1 cellular context compared by ENCODE assay signal in genomic region chr1:37474051-37474696, GRCh38.
A peak's percentile ranks its signal among the peaks of the same experiment; 100 is the strongest.
TF ChIP-seq lines count a peak whose summit lies in the region.

Gene ZC3H12A (plus strand): TSS chr1:37474580. CDS start chr1:37475497, 917 bp downstream.

TF ChIP-seq in GM12878, 131 proteins besides CTCF, POLR2A, EP300 and RAD21 (continued from another document and continues in another):
- TF ChIP-seq, protein P1, sequence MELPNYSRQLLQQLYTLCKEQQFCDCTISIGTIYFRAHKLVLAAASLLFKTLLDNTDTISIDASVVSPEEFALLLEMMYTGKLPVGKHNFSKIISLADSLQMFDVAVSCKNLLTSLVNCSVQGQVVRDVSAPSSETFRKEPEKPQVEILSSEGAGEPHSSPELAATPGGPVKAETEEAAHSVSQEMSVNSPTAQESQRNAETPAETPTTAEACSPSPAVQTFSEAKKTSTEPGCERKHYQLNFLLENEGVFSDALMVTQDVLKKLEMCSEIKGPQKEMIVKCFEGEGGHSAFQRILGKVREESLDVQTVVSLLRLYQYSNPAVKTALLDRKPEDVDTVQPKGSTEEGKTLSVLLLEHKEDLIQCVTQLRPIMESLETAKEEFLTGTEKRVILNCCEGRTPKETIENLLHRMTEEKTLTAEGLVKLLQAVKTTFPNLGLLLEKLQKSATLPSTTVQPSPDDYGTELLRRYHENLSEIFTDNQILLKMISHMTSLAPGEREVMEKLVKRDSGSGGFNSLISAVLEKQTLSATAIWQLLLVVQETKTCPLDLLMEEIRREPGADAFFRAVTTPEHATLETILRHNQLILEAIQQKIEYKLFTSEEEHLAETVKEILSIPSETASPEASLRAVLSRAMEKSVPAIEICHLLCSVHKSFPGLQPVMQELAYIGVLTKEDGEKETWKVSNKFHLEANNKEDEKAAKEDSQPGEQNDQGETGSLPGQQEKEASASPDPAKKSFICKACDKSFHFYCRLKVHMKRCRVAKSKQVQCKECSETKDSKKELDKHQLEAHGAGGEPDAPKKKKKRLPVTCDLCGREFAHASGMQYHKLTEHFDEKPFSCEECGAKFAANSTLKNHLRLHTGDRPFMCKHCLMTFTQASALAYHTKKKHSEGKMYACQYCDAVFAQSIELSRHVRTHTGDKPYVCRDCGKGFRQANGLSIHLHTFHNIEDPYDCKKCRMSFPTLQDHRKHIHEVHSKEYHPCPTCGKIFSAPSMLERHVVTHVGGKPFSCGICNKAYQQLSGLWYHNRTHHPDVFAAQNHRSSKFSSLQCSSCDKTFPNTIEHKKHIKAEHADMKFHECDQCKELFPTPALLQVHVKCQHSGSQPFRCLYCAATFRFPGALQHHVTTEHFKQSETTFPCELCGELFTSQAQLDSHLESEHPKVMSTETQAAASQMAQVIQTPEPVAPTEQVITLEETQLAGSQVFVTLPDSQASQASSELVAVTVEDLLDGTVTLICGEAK (IDR thresholded peaks at IDR 0.05; ENCODE audit: borderline replicate concordance) = no peak
- no peak for TF ChIP-seq ZZZ3 (IDR thresholded peaks at IDR 0.05; ENCODE audit: control insufficient read depth, insufficient read length, low read depth)
- no peak for TF ChIP-seq MYC (IDR thresholded peaks at IDR 0.05; ENCODE audit: insufficient read depth, insufficient read length, insufficient replicate concordance, low read length, severe bottlenecking)
- TF ChIP-seq NBN (IDR thresholded peaks at IDR 0.05) = 0 out of 2 replicates have a peak, but pooled peaks have one; percentile 13
- TF ChIP-seq CREM (IDR thresholded peaks at IDR 0.05; ENCODE audit: low read depth) = peak; percentile 23; the same call in 1 of the 2 replicates
- TF ChIP-seq, protein P2, sequence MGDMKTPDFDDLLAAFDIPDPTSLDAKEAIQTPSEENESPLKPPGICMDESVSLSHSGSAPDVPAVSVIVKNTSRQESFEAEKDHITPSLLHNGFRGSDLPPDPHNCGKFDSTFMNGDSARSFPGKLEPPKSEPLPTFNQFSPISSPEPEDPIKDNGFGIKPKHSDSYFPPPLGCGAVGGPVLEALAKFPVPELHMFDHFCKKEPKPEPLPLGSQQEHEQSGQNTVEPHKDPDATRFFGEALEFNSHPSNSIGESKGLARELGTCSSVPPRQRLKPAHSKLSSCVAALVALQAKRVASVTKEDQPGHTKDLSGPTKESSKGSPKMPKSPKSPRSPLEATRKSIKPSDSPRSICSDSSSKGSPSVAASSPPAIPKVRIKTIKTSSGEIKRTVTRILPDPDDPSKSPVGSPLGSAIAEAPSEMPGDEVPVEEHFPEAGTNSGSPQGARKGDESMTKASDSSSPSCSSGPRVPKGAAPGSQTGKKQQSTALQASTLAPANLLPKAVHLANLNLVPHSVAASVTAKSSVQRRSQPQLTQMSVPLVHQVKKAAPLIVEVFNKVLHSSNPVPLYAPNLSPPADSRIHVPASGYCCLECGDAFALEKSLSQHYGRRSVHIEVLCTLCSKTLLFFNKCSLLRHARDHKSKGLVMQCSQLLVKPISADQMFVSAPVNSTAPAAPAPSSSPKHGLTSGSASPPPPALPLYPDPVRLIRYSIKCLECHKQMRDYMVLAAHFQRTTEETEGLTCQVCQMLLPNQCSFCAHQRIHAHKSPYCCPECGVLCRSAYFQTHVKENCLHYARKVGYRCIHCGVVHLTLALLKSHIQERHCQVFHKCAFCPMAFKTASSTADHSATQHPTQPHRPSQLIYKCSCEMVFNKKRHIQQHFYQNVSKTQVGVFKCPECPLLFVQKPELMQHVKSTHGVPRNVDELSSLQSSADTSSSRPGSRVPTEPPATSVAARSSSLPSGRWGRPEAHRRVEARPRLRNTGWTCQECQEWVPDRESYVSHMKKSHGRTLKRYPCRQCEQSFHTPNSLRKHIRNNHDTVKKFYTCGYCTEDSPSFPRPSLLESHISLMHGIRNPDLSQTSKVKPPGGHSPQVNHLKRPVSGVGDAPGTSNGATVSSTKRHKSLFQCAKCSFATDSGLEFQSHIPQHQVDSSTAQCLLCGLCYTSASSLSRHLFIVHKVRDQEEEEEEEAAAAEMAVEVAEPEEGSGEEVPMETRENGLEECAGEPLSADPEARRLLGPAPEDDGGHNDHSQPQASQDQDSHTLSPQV (IDR thresholded peaks at IDR 0.05) = no peak
- TF ChIP-seq FOXK2 (IDR thresholded peaks at IDR 0.05) = no peak
- no peak for TF ChIP-seq PAX8 (IDR thresholded peaks at IDR 0.05)
- TF ChIP-seq NR2F1 (conservative IDR thresholded peaks at IDR 0.05) = 0 out of 2 replicates have a peak, but pooled peaks have one; percentile 48
- no peak for TF ChIP-seq IKZF2 (IDR thresholded peaks at IDR 0.05)
- no peak for TF ChIP-seq WRNIP1 (IDR thresholded peaks at IDR 0.05; ENCODE audit: borderline replicate concordance, low read depth, low read length)
- no peak for TF ChIP-seq JUNB (IDR thresholded peaks at IDR 0.05)
- TF ChIP-seq, protein P3, sequence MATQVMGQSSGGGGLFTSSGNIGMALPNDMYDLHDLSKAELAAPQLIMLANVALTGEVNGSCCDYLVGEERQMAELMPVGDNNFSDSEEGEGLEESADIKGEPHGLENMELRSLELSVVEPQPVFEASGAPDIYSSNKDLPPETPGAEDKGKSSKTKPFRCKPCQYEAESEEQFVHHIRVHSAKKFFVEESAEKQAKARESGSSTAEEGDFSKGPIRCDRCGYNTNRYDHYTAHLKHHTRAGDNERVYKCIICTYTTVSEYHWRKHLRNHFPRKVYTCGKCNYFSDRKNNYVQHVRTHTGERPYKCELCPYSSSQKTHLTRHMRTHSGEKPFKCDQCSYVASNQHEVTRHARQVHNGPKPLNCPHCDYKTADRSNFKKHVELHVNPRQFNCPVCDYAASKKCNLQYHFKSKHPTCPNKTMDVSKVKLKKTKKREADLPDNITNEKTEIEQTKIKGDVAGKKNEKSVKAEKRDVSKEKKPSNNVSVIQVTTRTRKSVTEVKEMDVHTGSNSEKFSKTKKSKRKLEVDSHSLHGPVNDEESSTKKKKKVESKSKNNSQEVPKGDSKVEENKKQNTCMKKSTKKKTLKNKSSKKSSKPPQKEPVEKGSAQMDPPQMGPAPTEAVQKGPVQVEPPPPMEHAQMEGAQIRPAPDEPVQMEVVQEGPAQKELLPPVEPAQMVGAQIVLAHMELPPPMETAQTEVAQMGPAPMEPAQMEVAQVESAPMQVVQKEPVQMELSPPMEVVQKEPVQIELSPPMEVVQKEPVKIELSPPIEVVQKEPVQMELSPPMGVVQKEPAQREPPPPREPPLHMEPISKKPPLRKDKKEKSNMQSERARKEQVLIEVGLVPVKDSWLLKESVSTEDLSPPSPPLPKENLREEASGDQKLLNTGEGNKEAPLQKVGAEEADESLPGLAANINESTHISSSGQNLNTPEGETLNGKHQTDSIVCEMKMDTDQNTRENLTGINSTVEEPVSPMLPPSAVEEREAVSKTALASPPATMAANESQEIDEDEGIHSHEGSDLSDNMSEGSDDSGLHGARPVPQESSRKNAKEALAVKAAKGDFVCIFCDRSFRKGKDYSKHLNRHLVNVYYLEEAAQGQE (IDR thresholded peaks at IDR 0.05; ENCODE audit: low read depth, low read length) = no peak
- TF ChIP-seq MYB (IDR thresholded peaks at IDR 0.05; ENCODE audit: borderline replicate concordance, low read depth, low read length) = no peak
- TF ChIP-seq RUNX3 (IDR thresholded peaks at IDR 0.05; ENCODE audit: low read length) = no peak
- TF ChIP-seq HDAC6 (IDR thresholded peaks at IDR 0.05; ENCODE audit: unreplicated experiment) = peak; percentile 72
- no peak for TF ChIP-seq TCF7 (IDR thresholded peaks at IDR 0.05; ENCODE audit: borderline replicate concordance)
- TF ChIP-seq SMAD1 (IDR thresholded peaks at IDR 0.05; ENCODE audit: low read depth, partially characterized antibody) = no peak
- no peak for TF ChIP-seq ATF3 (IDR thresholded peaks at IDR 0.05; ENCODE audit: borderline replicate concordance, extremely low read depth, low read depth, low read length)
- peak; percentile 74; the same call in 1 of the 2 replicates for TF ChIP-seq RB1 (IDR thresholded peaks at IDR 0.05; ENCODE audit: borderline replicate concordance)
- TF ChIP-seq BCL3 (IDR thresholded peaks at IDR 0.05; ENCODE audit: borderline replicate concordance, insufficient read depth, low read depth, low read length, poor library complexity, severe bottlenecking) = no peak
- TF ChIP-seq IRF5 (IDR thresholded peaks at IDR 0.05; ENCODE audit: borderline replicate concordance) = no peak
- TF ChIP-seq TCF12 (IDR thresholded peaks at IDR 0.05; ENCODE audit: low read depth, low read length) = peak; percentile 77; the same call in 1 of the 2 replicates
- TF ChIP-seq PML (IDR thresholded peaks at IDR 0.05; ENCODE audit: low read length) = no peak
- no peak for TF ChIP-seq NFXL1 (IDR thresholded peaks at IDR 0.05; ENCODE audit: borderline replicate concordance)
- no peak for TF ChIP-seq RBBP5 (conservative IDR thresholded peaks at IDR 0.05)
- no peak for TF ChIP-seq IRF3 (IDR thresholded peaks at IDR 0.05)
- TF ChIP-seq CHD1 (IDR thresholded peaks at IDR 0.05; ENCODE audit: low read depth, low read length) = no peak
- 0 out of 2 replicates have a peak, but pooled peaks have one; percentile 10 for TF ChIP-seq PAX5 (IDR thresholded peaks at IDR 0.05; ENCODE audit: borderline replicate concordance, low read depth, low read length)
- TF ChIP-seq ZSCAN29 (IDR thresholded peaks at IDR 0.05) = no peak
- TF ChIP-seq NFIC (IDR thresholded peaks at IDR 0.05; ENCODE audit: low read depth, low read length) = no peak
- 0 out of 2 replicates have a peak, but pooled peaks have one; percentile 6 for TF ChIP-seq MEF2A (IDR thresholded peaks at IDR 0.05; ENCODE audit: insufficient read depth, low read depth, low read length)
- no peak for TF ChIP-seq E2F8 (IDR thresholded peaks at IDR 0.05; ENCODE audit: low read depth, partially characterized antibody)
- no peak for TF ChIP-seq TBL1XR1 (IDR thresholded peaks at IDR 0.05; ENCODE audit: low read depth, low read length)
- no peak for TF ChIP-seq CHD4 (IDR thresholded peaks at IDR 0.05)
- peak; percentile 96; the same call in 2 of the 3 replicates for TF ChIP-seq POU2F2 (IDR thresholded peaks at IDR 0.05; ENCODE audit: borderline replicate concordance, low read depth, low read length)
- no peak for TF ChIP-seq NR2C2 (IDR thresholded peaks at IDR 0.05; ENCODE audit: borderline replicate concordance, control insufficient read depth, insufficient read length, low read depth)
